Comparison of ENCODE assay signal across 8 cellular contexts in genomic region chr10:73782749-73783085, GRCh38. TPM values are rescaled to one million over a fixed set of nuclear protein-coding genes. Genes with fewer than 3 reads are reported as not detected.
DNase-seq lines count a peak whose midpoint lies in the region; ATAC-seq and TF ChIP-seq lines count a peak whose summit lies in the region.

No MANE protein-coding gene starts in this region.

- H3K36me3 Mint-ChIP-seq in T-helper 17 cell (ENCODE audit: low read depth), result peaks cover 2% of the 10 kb centered on the region

- H3K4me3 ChIP-seq in GM12875 (ENCODE audit: low read depth, low read length) (peak overlapping the region; percentile 75), fibroblast of pulmonary artery (replicated peaks; ENCODE audit: low read depth, low read length) (peak overlapping the region; percentile 97), skeletal muscle cell (ENCODE audit: low read depth, low read length) (peak overlapping the region; percentile 91)

- H3K9me3 ChIP-seq in T-helper 17 cell (ENCODE audit: control insufficient read depth, low read length, poor library complexity, severe bottlenecking), result no peaks in the 10 kb centered on the region

- TF ChIP-seq CTCF in GM12875 (IDR thresholded peaks at IDR 0.05; ENCODE audit: borderline replicate concordance, insufficient read depth, low read depth, low read length) (no peak), fibroblast of pulmonary artery (IDR thresholded peaks at IDR 0.05; ENCODE audit: low read length, missing control alignments) (no peak), GM10266 (IDR thresholded peaks at IDR 0.05; ENCODE audit: control insufficient read depth, insufficient read depth, low read depth, missing control alignments) (no peak)

- peaks cover 46% of the 10 kb centered on the region for H3K4me1 Mint-ChIP-seq in T-helper 17 cell

- H3K27ac Mint-ChIP-seq in T-helper 17 cell, result peak overlapping the region; percentile 97

- H3K4me3 Mint-ChIP-seq in T-helper 17 cell, result peak overlapping the region; percentile 100

- DNase-seq in T-helper 17 cell (no peak), fibroblast of pulmonary artery (ENCODE audit: low read depth) (no peak), skeletal muscle cell (ENCODE audit: low read depth) (no peak), DMS79 (lab: John Stamatoyannopoulos, UW) (no peak), GM10266 (ENCODE audit: extremely low spot score) (no peak)

- no peak for ATAC-seq in T-helper 17 cell
- ATAC-seq in HG02852 (IDR thresholded peaks at IDR 0.05; ENCODE audit: unreplicated experiment), result no peak
- ATAC-seq in GM18517 (IDR thresholded peaks at IDR 0.05; ENCODE audit: unreplicated experiment), result no peak

- no peaks in the 10 kb centered on the region for H3K27me3 Mint-ChIP-seq in T-helper 17 cell

RNA-seq across cellular contexts. Expression of gene CHCHD1, which starts 0.9 kb away (rescaled TPM):
- 1 to 10 TPM; 6.6 to 7.6 TPM for total RNA-seq in T-helper 17 cell

RNA-seq across cellular contexts. Expression of gene ZSWIM8, which starts 2.7 kb away (rescaled TPM):
- 10 to 100 TPM; 71.7 to 74.7 TPM for total RNA-seq in T-helper 17 cell

RNA-seq across cellular contexts. Expression of gene NDST2, which starts 28.7 kb away (rescaled TPM):
- total RNA-seq in T-helper 17 cell, result 10 to 100 TPM; 80.6 to 80.9 TPM

RNA-seq across cellular contexts. Expression of gene SEC24C, which starts 38.5 kb away (rescaled TPM):
- total RNA-seq in T-helper 17 cell, result 10 to 100 TPM; 85.0 to 85.5 TPM
